ENCODE assay signal across 1 cellular context in genomic region chr1:234670936-234671628, GRCh38.
TF ChIP-seq lines count a peak whose summit lies in the region.

No MANE protein-coding gene starts in this region.

TF ChIP-seq in HEK293, 187 proteins besides CTCF, POLR2A, EP300 and RAD21 (continued from another document):
- no peak for TF ChIP-seq ZNF280D (tag by site-specific recombination; IDR thresholded peaks at IDR 0.05)
